ENCODE assay signal across 8 cellular contexts in genomic region chr2:214808961-214809750, GRCh38. TPM values are rescaled to one million over a fixed set of nuclear protein-coding genes. Genes with fewer than 3 reads are reported as not detected.
DNase-seq lines count a peak whose midpoint lies in the region; ATAC-seq, FAIRE-seq and TF ChIP-seq lines count a peak whose summit lies in the region.

TSS of gene BARD1 (minus strand) at chr2:214809683. CDS start at chr2:214809569, 114 bp downstream.

- ATAC-seq in HCT116: peak; percentile 19

- no peaks in the 10 kb centered on the region for H3K9me3 ChIP-seq in HCT116 (ENCODE audit: control insufficient read depth in 1 of 2, insufficient read depth in 1 of 2, low read depth in 1 of 2, low read length in 2 of 2)
- no peaks in the 10 kb centered on the region for H3K9me3 ChIP-seq in MM.1S (replicated peaks; ENCODE audit: insufficient read depth, low read length)
- H3K9me3 ChIP-seq in mammary epithelial cell (replicated peaks; ENCODE audit: insufficient read depth, low read length): no peaks in the 10 kb centered on the region

- TF ChIP-seq POLR2A in GM12891 (IDR thresholded peaks at IDR 0.05; ENCODE audit: low read depth, low read length) (no peak), HCT116 (IDR thresholded peaks at IDR 0.05; ENCODE audit: borderline replicate concordance, extremely low read depth, insufficient read depth, insufficient read length) (no peak)

- dilution Hi-C loops in mammary epithelial cell (cut with HindIII; ENCODE audit: low sequenced_read_pairs): no loop called here

- H3K4me2 ChIP-seq in HCT116 (ENCODE audit: low read length) (peak within 1 kb of the TSS; percentile 86), MM.1S (ENCODE audit: low read depth, low read length) (peak within 1 kb of the TSS; percentile 99), mammary epithelial cell (ENCODE audit: insufficient read depth, low read depth, low read length) (peak within 1 kb of the TSS; percentile 89)

- no peak for TF ChIP-seq RAD21 in HCT116 (IDR thresholded peaks at IDR 0.05; ENCODE audit: low read depth)

- TF ChIP-seq CTCF in HCT116 (IDR thresholded peaks at IDR 0.05 in 2 of 3, conservative IDR thresholded peaks at IDR 0.05 in 1 of 3; ENCODE audit: borderline replicate concordance in 1 of 3, insufficient read depth in 1 of 3, low read depth in 2 of 3, low read length in 2 of 3) (no peak), MM.1S (IDR thresholded peaks at IDR 0.05; ENCODE audit: low read length) (no peak), mammary epithelial cell (conservative IDR thresholded peaks at IDR 0.05 in 1 of 2, IDR thresholded peaks at IDR 0.05 in 1 of 2; ENCODE audit: extremely low read depth in 1 of 2, insufficient read depth in 1 of 2, low read depth in 1 of 2, low read length in 2 of 2) (no peak)

- WGBS in mammary epithelial cell (ENCODE audit: low coverage, missing lambda C conversion rate): 2% methylated on average over 21 of the region's 76 CpGs

- H3K36me3 ChIP-seq in HCT116 (ENCODE audit: control insufficient read depth in 1 of 2, insufficient read depth in 2 of 2, low read length in 2 of 2) (peaks cover 0 to 5% of the 10 kb centered on the region in 2 experiments; a peak in 1 of 4 replicates), MM.1S (replicated peaks; ENCODE audit: insufficient read depth, low read length) (0 out of 2 replicates have a peak, but pooled peaks cover 7% of the 10 kb centered on the region), mammary epithelial cell (ENCODE audit: insufficient read depth, low read length) (no peaks in the 10 kb centered on the region)

- H3K9me2 ChIP-seq in HCT116 (ENCODE audit: insufficient read depth): no peaks in the 10 kb centered on the region
- no peaks in the 10 kb centered on the region for H3K9me2 ChIP-seq in MM.1S (replicated peaks; ENCODE audit: insufficient read depth, low read length)

- H4K20me1 ChIP-seq in HCT116 (ENCODE audit: insufficient read depth): 0 out of 2 replicates have a peak, but pooled peaks cover 3% of the 10 kb centered on the region
- peaks cover 21% of the 10 kb centered on the region for H4K20me1 ChIP-seq in MM.1S (ENCODE audit: insufficient read depth, low read length)
- no peaks in the 10 kb centered on the region for H4K20me1 ChIP-seq in mammary epithelial cell (ENCODE audit: insufficient read depth, low read length)

- CTCF ChIA-PET in HCT116 (lab: Charles Lee) (interaction anchor here (0.6 to 1.3 kb wide), 2 partner anchors 9 to 730 kb away, joined by 3 to 5 read pairs; no protein-coding TSS in a partner anchor), mammary epithelial cell (lab: Charles Lee; ENCODE audit: low non-redundant PET) (no interaction called here)

- intact Hi-C loops in HCT116 (cut with micrococcal nuclease) (no loop called here), mammary epithelial cell (cut with micrococcal nuclease) (loop anchor here (1.0 to 10.0 kb wide), 3 partner anchors 264 to 494 kb away; no protein-coding TSS in a partner anchor)

- H3K4me1 ChIP-seq in HCT116 (ENCODE audit: control insufficient read depth in 1 of 2, insufficient read depth in 2 of 2, low read length in 2 of 2): peaks cover 3 to 20% of the 10 kb centered on the region in 2 experiments; a peak in 3 of 4 replicates
- H3K4me1 ChIP-seq in MM.1S (ENCODE audit: low read length): peaks cover 8% of the 10 kb centered on the region
- peaks cover 24% of the 10 kb centered on the region for H3K4me1 ChIP-seq in mammary epithelial cell (ENCODE audit: insufficient read depth, low read length)

- DNase-seq in GM12891 (ENCODE audit: insufficient read length, low spot score) (peak; percentile 20), HCT116 (ENCODE audit: low read depth, low spot score) (peak; percentile 16), MM.1S (peak; percentile 74), T1000 (lab: John Stamatoyannopoulos, UW) (peak; percentile 10), mammary epithelial cell (peak; percentile 67), inferior parietal cortex (ENCODE audit: extremely low spot score) (peak; percentile 35), NCI-H128 (lab: John Stamatoyannopoulos, UW; ENCODE audit: unreplicated experiment) (no peak)
- DNase-seq in stimulated activated CD4-positive, alpha-beta T cell treated with anti-CD3 and anti-CD28 coated beads, Interleukin-12 subunit alpha, Interleukin-12 subunit beta, amount 100 ng/mL, for 48 hours (ENCODE audit: low read depth in 2 of 3, low spot score in 1 of 3): peak; percentile 22 to 34 (median 23)

- H3K79me2 ChIP-seq in HCT116 (ENCODE audit: insufficient read depth, low read length) (peaks cover 50% of the 10 kb centered on the region), MM.1S (ENCODE audit: low read length) (peaks cover 48% of the 10 kb centered on the region), mammary epithelial cell (ENCODE audit: insufficient read depth, low read length) (peaks cover 52% of the 10 kb centered on the region)

- H3K27me3 ChIP-seq in HCT116 (ENCODE audit: insufficient read depth, low read length): no peaks in the 10 kb centered on the region
- no peaks in the 10 kb centered on the region for H3K27me3 ChIP-seq in MM.1S (replicated peaks; ENCODE audit: insufficient read depth, low read length)
- no peaks in the 10 kb centered on the region for H3K27me3 ChIP-seq in mammary epithelial cell (ENCODE audit: insufficient read depth, low read length)

- no peak for FAIRE-seq in GM12891 (lab: Jason Lieb, UNC)

- POLR2A ChIA-PET in HCT116 (lab: Charles Lee): no interaction called here

- peaks cover 18% of the 10 kb centered on the region for H3F3A ChIP-seq in MM.1S (ENCODE audit: insufficient read depth, low read length)

- BruUV-seq in HCT116 (replicated peaks; lab: Mats Ljungman, UMichigan) (TSS peak; percentile 57), mammary epithelial cell (replicated peaks; lab: Mats Ljungman, UMichigan) (TSS peak; percentile 33)

- H3K4me3 ChIP-seq in HCT116 (replicated peaks in 1 of 2; ENCODE audit: low read depth in 1 of 2, low read length in 2 of 2) (peak within 1 kb of the TSS; percentile 82 to 94), MM.1S (ENCODE audit: low read length) (peak within 1 kb of the TSS; percentile 91), mammary epithelial cell (replicated peaks in 1 of 3; ENCODE audit: insufficient read depth in 1 of 3, low read depth in 2 of 3, low read length in 3 of 3) (peak within 1 kb of the TSS; percentile 81 to 99 (median 92))

- H3K9ac ChIP-seq in HCT116 (ENCODE audit: low read length): peak within 1 kb of the TSS; percentile 92
- H3K9ac ChIP-seq in MM.1S (ENCODE audit: low read length): peak within 1 kb of the TSS; percentile 95
- peak within 1 kb of the TSS; percentile 95 for H3K9ac ChIP-seq in mammary epithelial cell (ENCODE audit: insufficient read depth, low read length)

- H3K27ac ChIP-seq in HCT116 (ENCODE audit: low read depth, low read length) (peak within 1 kb of the TSS; percentile 91), MM.1S (ENCODE audit: low read length) (peak within 1 kb of the TSS; percentile 93), mammary epithelial cell (ENCODE audit: insufficient read depth, low read depth, low read length) (peak within 1 kb of the TSS; percentile 93)

- RAD21 ChIA-PET in HCT116 (lab: Charles Lee; ENCODE audit: low non-redundant PET in 1 of 2, low total read pairs in 2 of 2, uncharacterized antibody in 2 of 2, unreplicated experiment in 2 of 2): no interaction called here

- in situ Hi-C loops in mammary epithelial cell (cut with MboI; ENCODE audit: low sequenced_read_pairs in 2 of 2): no loop called here

- H2AFZ ChIP-seq in HCT116 (ENCODE audit: low read depth, low read length, poor library complexity, severe bottlenecking) (peak within 1 kb of the TSS; percentile 82), MM.1S (ENCODE audit: low read length) (peak within 1 kb of the TSS; percentile 95), mammary epithelial cell (ENCODE audit: low read depth, low read length) (peak within 1 kb of the TSS; percentile 90)

TF ChIP-seq in GM12891, 5 proteins besides CTCF, POLR2A, EP300 and RAD21:
- TF ChIP-seq SPI1 (IDR thresholded peaks at IDR 0.05; ENCODE audit: low read depth, low read length) (no peak), PAX5 (IDR thresholded peaks at IDR 0.05; ENCODE audit: insufficient read depth, low read length, severe bottlenecking) (peak; percentile 52)
TF ChIP-seq in GM12891: peak in this region for 1.

TF ChIP-seq in HCT116, 20 proteins besides CTCF, POLR2A, EP300 and RAD21:
- TF ChIP-seq POLR2AphosphoS5 (IDR thresholded peaks at IDR 0.05; ENCODE audit: low read depth, low read length) (peak; percentile 48), SIN3A (IDR thresholded peaks at IDR 0.05; ENCODE audit: low read depth) (peak; percentile 54; the same call in 1 of the 2 replicates), ZFX (IDR thresholded peaks at IDR 0.05) (peak; percentile 76), ZNF274 (IDR thresholded peaks at IDR 0.05; ENCODE audit: low read depth, low read length) (no peak), YY1 (IDR thresholded peaks at IDR 0.05; ENCODE audit: extremely low read depth, insufficient replicate concordance, low read depth, low read length) (no peak)
- TF ChIP-seq, protein P1, sequence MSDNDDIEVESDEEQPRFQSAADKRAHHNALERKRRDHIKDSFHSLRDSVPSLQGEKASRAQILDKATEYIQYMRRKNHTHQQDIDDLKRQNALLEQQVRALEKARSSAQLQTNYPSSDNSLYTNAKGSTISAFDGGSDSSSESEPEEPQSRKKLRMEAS (IDR thresholded peaks at IDR 0.05): peak; percentile 45; the same call in 1 of the 2 replicates

RNA-seq across cellular contexts. Expression of gene BARD1, which starts in this region (rescaled TPM):
- polyA plus RNA-seq in GM12891 (2012; ENCODE audit: low read depth, missing spikeins): 4.8 TPM
- total RNA-seq in HCT116 (2021; ENCODE audit: unreplicated experiment) (19.3 TPM), mammary epithelial cell (10 to 100 TPM in 1 of 2 donors, 1 to 10 TPM in 1; 9.7 to 17.5 TPM)
- polyA plus RNA-seq in HCT116 (2012): 9.5 and 13.8 TPM in 2 replicates
- 8.2 TPM for polyA plus RNA-seq in mammary epithelial cell
- polyA minus RNA-seq in mammary epithelial cell: 54.7 TPM
